Comparison of ENCODE assay signal across 23 cellular contexts in genomic region chr16:11238272-11239202, GRCh38. TPM values are rescaled to one million over a fixed set of nuclear protein-coding genes. Genes with fewer than 3 reads are reported as not detected.
DNase-seq lines count a peak whose midpoint lies in the region; ATAC-seq lines count a peak whose summit lies in the region.
"Had no signal": no experiment of that assay in that cellular context is flagged by ENCODE, and none has a peak within 500 bp of the region (broad histone marks: within the 10 kb centered on the region; RNA-seq: fewer than 3 reads in every experiment).

No MANE protein-coding gene starts in this region.

- no peaks in the 10 kb centered on the region for H3K4me1 ChIP-seq in mesendoderm (ENCODE audit: control insufficient read depth, low read depth, low read length)

- ATAC-seq in activated CD8-positive, alpha-beta memory T cell treated with anti-CD3 and anti-CD28 coated beads, Interleukin-2, amount 10 ng/mL, durations not matched to agents 7 days and 5 days: no peak
- ATAC-seq in HG02571 (IDR thresholded peaks at IDR 0.05; ENCODE audit: unreplicated experiment) (no peak), HG03469 (IDR thresholded peaks at IDR 0.05; ENCODE audit: unreplicated experiment) (no peak)
- ATAC-seq: Right ventricle myocardium inferior, sciatic nerve had no signal

- no peaks in the 10 kb centered on the region for H3K27me3 Mint-ChIP-seq in activated CD8-positive, alpha-beta memory T cell treated with anti-CD3 and anti-CD28 coated beads, Interleukin-2, amount 10 ng/mL, durations not matched to agents 7 days and 5 days
- no peaks in the 10 kb centered on the region for H3K27me3 Mint-ChIP-seq in activated CD4-positive, alpha-beta memory T cell treated with anti-CD3 and anti-CD28 coated beads for 36 hours

- POLR2A ChIA-PET in activated CD4-positive, alpha-beta memory T cell treated with anti-CD3 and anti-CD28 coated beads for 36 hours (lab: Charles Lee): interaction anchor here (1.0 to 1.5 kb wide), 2 partner anchors 9 to 11 kb away, joined by 3 to 4 read pairs; no protein-coding TSS in a partner anchor

- no peak overlapping the region for H2BK5ac ChIP-seq in mesendoderm (ENCODE audit: low read length)

- H4K5ac ChIP-seq in mesendoderm (ENCODE audit: low read length): no peak overlapping the region

- H3K27me3 ChIP-seq in mesendoderm (ENCODE audit: insufficient read depth, low read length, poor library complexity): no peaks in the 10 kb centered on the region
- H3K27me3 ChIP-seq: ovary, upper lobe of left lung had no signal

- H3K4me3 Mint-ChIP-seq in activated CD8-positive, alpha-beta memory T cell treated with anti-CD3 and anti-CD28 coated beads, Interleukin-2, amount 10 ng/mL, durations not matched to agents 7 days and 5 days: no peak overlapping the region
- no peak overlapping the region for H3K4me3 Mint-ChIP-seq in activated CD4-positive, alpha-beta memory T cell treated with anti-CD3 and anti-CD28 coated beads for 36 hours
- H3K4me3 Mint-ChIP-seq: activated naive CD4-positive, alpha-beta T cell treated with anti-CD3 and anti-CD28 coated beads for 36 hours had no signal

- no peaks in the 10 kb centered on the region for H3K79me2 ChIP-seq in mesendoderm (ENCODE audit: control insufficient read depth, insufficient read depth, low read length)

- H3K9ac ChIP-seq in mesendoderm (ENCODE audit: low read length): no peak overlapping the region

- no peak overlapping the region for H3K4me2 ChIP-seq in mesendoderm (ENCODE audit: low read length)

- no peak overlapping the region for H3K56ac ChIP-seq in mesendoderm (ENCODE audit: low read length)

- CTCF ChIA-PET in activated CD8-positive, alpha-beta memory T cell treated with anti-CD3 and anti-CD28 coated beads, Interleukin-2, amount 10 ng/mL, durations not matched to agents 7 days and 5 days (lab: Charles Lee): interaction anchor here (0.8 to 1.7 kb wide), 4 partner anchors 8 to 118 kb away, joined by 3 to 4 read pairs (median 3); no protein-coding TSS in a partner anchor
- CTCF ChIA-PET in activated CD4-positive, alpha-beta memory T cell treated with anti-CD3 and anti-CD28 coated beads for 36 hours (lab: Charles Lee): interaction anchor here (1.3 kb wide), 1 partner anchor 14 kb away, joined by 4 read pairs; no protein-coding TSS in a partner anchor

- peaks cover 38% of the 10 kb centered on the region for H3K4me1 Mint-ChIP-seq in activated CD8-positive, alpha-beta memory T cell treated with anti-CD3 and anti-CD28 coated beads, Interleukin-2, amount 10 ng/mL, durations not matched to agents 7 days and 5 days
- H3K4me1 Mint-ChIP-seq in activated CD4-positive, alpha-beta memory T cell treated with anti-CD3 and anti-CD28 coated beads for 36 hours (ENCODE audit: low read depth): peaks cover 36% of the 10 kb centered on the region

- intact Hi-C loops in activated CD4-positive, alpha-beta memory T cell treated with anti-CD3 and anti-CD28 coated beads for 36 hours (cut with micrococcal nuclease): no loop called here

- H3K79me1 ChIP-seq in mesendoderm (ENCODE audit: low read length): no peaks in the 10 kb centered on the region

- H3K4me3 ChIP-seq in mesendoderm (ENCODE audit: low read length): no peak overlapping the region
- H3K4me3 ChIP-seq: lung, ovary, upper lobe of left lung had no signal

- peak overlapping the region; percentile 31 for H3K27ac Mint-ChIP-seq in activated CD8-positive, alpha-beta memory T cell treated with anti-CD3 and anti-CD28 coated beads, Interleukin-2, amount 10 ng/mL, durations not matched to agents 7 days and 5 days
- peak overlapping the region; percentile 18 for H3K27ac Mint-ChIP-seq in activated CD4-positive, alpha-beta memory T cell treated with anti-CD3 and anti-CD28 coated beads for 36 hours

- no peak overlapping the region for H2BK120ac ChIP-seq in mesendoderm (ENCODE audit: low read depth, low read length)

- DNase-seq in activated CD8-positive, alpha-beta memory T cell treated with anti-CD3 and anti-CD28 coated beads, Interleukin-2, amount 10 ng/mL, durations not matched to agents 7 days and 5 days: no peak
- DNase-seq in activated CD8-positive, alpha-beta memory T cell treated with anti-CD3 and anti-CD28 coated beads, Interleukin-2, amount 50 U/mL, for 4 hours: no peak
- DNase-seq in activated CD4-positive, alpha-beta memory T cell treated with anti-CD3 and anti-CD28 coated beads for 36 hours: no peak
- peak; percentile 55 for DNase-seq in mesendoderm
- DNase-seq: activated naive CD4-positive, alpha-beta T cell treated with anti-CD3 and anti-CD28 coated beads for 36 hours; DMS 273 treated with DMSO at 0.1 percent for 48 hours; effector memory CD4-positive, alpha-beta T cell; head of caudate nucleus; islet precursor cell; NCI-H526; ovary; stimulated activated naive CD8-positive, alpha-beta T cell treated with anti-CD3 and anti-CD28 coated beads, Interleukin-15, Interleukin-2, amounts not matched to agents 100 U/mL and 50 U/mL, for 24 hours; upper lobe of left lung had no signal

- WGBS in mesendoderm (ENCODE audit: extremely low coverage, insufficient coverage, low lambda C conversion rate): no CpG with 5 or more reads among the region's 15 CpGs

- no peak overlapping the region for H2AK5ac ChIP-seq in mesendoderm (ENCODE audit: low read length)

- no peaks in the 10 kb centered on the region for H3K9me3 Mint-ChIP-seq in activated CD8-positive, alpha-beta memory T cell treated with anti-CD3 and anti-CD28 coated beads, Interleukin-2, amount 10 ng/mL, durations not matched to agents 7 days and 5 days (ENCODE audit: low read depth)
- no peaks in the 10 kb centered on the region for H3K9me3 Mint-ChIP-seq in activated CD4-positive, alpha-beta memory T cell treated with anti-CD3 and anti-CD28 coated beads for 36 hours
- H3K9me3 Mint-ChIP-seq: activated naive CD4-positive, alpha-beta T cell treated with anti-CD3 and anti-CD28 coated beads for 36 hours had no signal

- H3K23ac ChIP-seq in mesendoderm (ENCODE audit: low read length): no peak overlapping the region

- H3K36me3 ChIP-seq in mesendoderm (ENCODE audit: control insufficient read depth, insufficient read depth, low read length): no peaks in the 10 kb centered on the region
- H3K36me3 ChIP-seq: ovary, upper lobe of left lung had no signal

- H3K36me3 Mint-ChIP-seq in activated CD8-positive, alpha-beta memory T cell treated with anti-CD3 and anti-CD28 coated beads, Interleukin-2, amount 10 ng/mL, durations not matched to agents 7 days and 5 days: no peaks in the 10 kb centered on the region
- no peaks in the 10 kb centered on the region for H3K36me3 Mint-ChIP-seq in activated CD4-positive, alpha-beta memory T cell treated with anti-CD3 and anti-CD28 coated beads for 36 hours

- H2BK15ac ChIP-seq in mesendoderm (replicated peaks; ENCODE audit: low read depth): no peak overlapping the region

- H3K18ac ChIP-seq in mesendoderm (ENCODE audit: low read length): no peak overlapping the region

- H4K8ac ChIP-seq in mesendoderm (ENCODE audit: low read depth, low read length): no peak overlapping the region

- no peak overlapping the region for H3K4ac ChIP-seq in mesendoderm (ENCODE audit: low read depth, low read length)

- no peak overlapping the region for H3K27ac ChIP-seq in mesendoderm (ENCODE audit: low read depth, low read length)
- H3K27ac ChIP-seq: C4-2B, ovary, upper lobe of left lung had no signal

RNA-seq across cellular contexts. Expression of gene SOCS1, which starts 17.5 kb away (rescaled TPM):
- total RNA-seq in activated CD8-positive, alpha-beta memory T cell treated with anti-CD3 and anti-CD28 coated beads, Interleukin-2, amount 10 ng/mL, durations not matched to agents 7 days and 5 days: 100 to 1,000 TPM; 158 to 200 TPM
- 100 to 1,000 TPM; 146 to 152 TPM for total RNA-seq in activated CD4-positive, alpha-beta memory T cell treated with anti-CD3 and anti-CD28 coated beads for 36 hours
- 62.9 TPM for polyA plus RNA-seq in mesendoderm (2013, experiment 1 of 2)
- polyA plus RNA-seq in mesendoderm (2013, experiment 2 of 2): 59.7 TPM

RNA-seq across cellular contexts. Expression of gene TNP2, which starts 30.6 kb away (rescaled TPM):
- not detected for total RNA-seq in activated CD8-positive, alpha-beta memory T cell treated with anti-CD3 and anti-CD28 coated beads, Interleukin-2, amount 10 ng/mL, durations not matched to agents 7 days and 5 days
- not detected for total RNA-seq in activated CD4-positive, alpha-beta memory T cell treated with anti-CD3 and anti-CD28 coated beads for 36 hours
- polyA plus RNA-seq in mesendoderm (2013, experiment 1 of 2): not detected
- polyA plus RNA-seq in mesendoderm (2013, experiment 2 of 2): not detected
- total RNA-seq: A673; activated naive CD4-positive, alpha-beta T cell treated with anti-CD3 and anti-CD28 coated beads for 36 hours; chondrocyte; lung; myocyte; ovary; Right ventricle myocardium inferior; sciatic nerve; T-helper 2 cell treated with Interferon-gamma antibody and Interleukin-4, amounts not matched to agents 100 ng/mL and 5 ng/mL, for 36 hours; upper lobe of left lung had no signal
- polyA plus RNA-seq: lung, ovary had no signal

RNA-seq across cellular contexts. Expression of gene PRM3, which starts 34.9 kb away (rescaled TPM):
- total RNA-seq in activated CD8-positive, alpha-beta memory T cell treated with anti-CD3 and anti-CD28 coated beads, Interleukin-2, amount 10 ng/mL, durations not matched to agents 7 days and 5 days: not detected
- total RNA-seq in activated CD4-positive, alpha-beta memory T cell treated with anti-CD3 and anti-CD28 coated beads for 36 hours: not detected
- polyA plus RNA-seq in mesendoderm (2013, experiment 1 of 2): not detected
- polyA plus RNA-seq in mesendoderm (2013, experiment 2 of 2): not detected
- total RNA-seq: A673; activated naive CD4-positive, alpha-beta T cell treated with anti-CD3 and anti-CD28 coated beads for 36 hours; chondrocyte; lung; myocyte; ovary; Right ventricle myocardium inferior; sciatic nerve; T-helper 2 cell treated with Interferon-gamma antibody and Interleukin-4, amounts not matched to agents 100 ng/mL and 5 ng/mL, for 36 hours; upper lobe of left lung had no signal
- polyA plus RNA-seq: lung, ovary had no signal

RNA-seq across cellular contexts. Expression of gene PRM2, which starts 37.7 kb away (rescaled TPM):
- total RNA-seq in activated CD8-positive, alpha-beta memory T cell treated with anti-CD3 and anti-CD28 coated beads, Interleukin-2, amount 10 ng/mL, durations not matched to agents 7 days and 5 days: not detected
- total RNA-seq in activated CD4-positive, alpha-beta memory T cell treated with anti-CD3 and anti-CD28 coated beads for 36 hours: not detected
- polyA plus RNA-seq in mesendoderm (2013, experiment 1 of 2): not detected
- polyA plus RNA-seq in mesendoderm (2013, experiment 2 of 2): not detected
- total RNA-seq: A673; activated naive CD4-positive, alpha-beta T cell treated with anti-CD3 and anti-CD28 coated beads for 36 hours; chondrocyte; lung; myocyte; ovary; Right ventricle myocardium inferior; sciatic nerve; T-helper 2 cell treated with Interferon-gamma antibody and Interleukin-4, amounts not matched to agents 100 ng/mL and 5 ng/mL, for 36 hours; upper lobe of left lung had no signal
- polyA plus RNA-seq: lung, ovary had no signal

RNA-seq across cellular contexts. Expression of gene PRM1, which starts 42.6 kb away (rescaled TPM):
- not detected for total RNA-seq in activated CD8-positive, alpha-beta memory T cell treated with anti-CD3 and anti-CD28 coated beads, Interleukin-2, amount 10 ng/mL, durations not matched to agents 7 days and 5 days
- total RNA-seq in activated CD4-positive, alpha-beta memory T cell treated with anti-CD3 and anti-CD28 coated beads for 36 hours: not detected
- 1.9 TPM for polyA plus RNA-seq in mesendoderm (2013, experiment 1 of 2)
- polyA plus RNA-seq in mesendoderm (2013, experiment 2 of 2): 2.6 TPM
- total RNA-seq: A673; activated naive CD4-positive, alpha-beta T cell treated with anti-CD3 and anti-CD28 coated beads for 36 hours; chondrocyte; lung; myocyte; ovary; Right ventricle myocardium inferior; sciatic nerve; T-helper 2 cell treated with Interferon-gamma antibody and Interleukin-4, amounts not matched to agents 100 ng/mL and 5 ng/mL, for 36 hours; upper lobe of left lung had no signal
- polyA plus RNA-seq: lung, ovary had no signal
